In genomic region chr11:94545641-94546470, GRCh38 we compare ENCODE assay signal across 1 cellular context.
TF ChIP-seq lines count a peak whose summit lies in the region.

No MANE protein-coding gene starts in this region.

TF ChIP-seq in H1, 55 proteins besides CTCF, POLR2A, EP300 and RAD21:
- TF ChIP-seq MAX (IDR thresholded peaks at IDR 0.05) = no peak
- TF ChIP-seq EZH2 (IDR thresholded peaks at IDR 0.05; ENCODE audit: low read depth, low read length, severe bottlenecking) = peak; percentile 8
